ENCODE assay signal across 9 cellular contexts in the genomic region with DNA sequence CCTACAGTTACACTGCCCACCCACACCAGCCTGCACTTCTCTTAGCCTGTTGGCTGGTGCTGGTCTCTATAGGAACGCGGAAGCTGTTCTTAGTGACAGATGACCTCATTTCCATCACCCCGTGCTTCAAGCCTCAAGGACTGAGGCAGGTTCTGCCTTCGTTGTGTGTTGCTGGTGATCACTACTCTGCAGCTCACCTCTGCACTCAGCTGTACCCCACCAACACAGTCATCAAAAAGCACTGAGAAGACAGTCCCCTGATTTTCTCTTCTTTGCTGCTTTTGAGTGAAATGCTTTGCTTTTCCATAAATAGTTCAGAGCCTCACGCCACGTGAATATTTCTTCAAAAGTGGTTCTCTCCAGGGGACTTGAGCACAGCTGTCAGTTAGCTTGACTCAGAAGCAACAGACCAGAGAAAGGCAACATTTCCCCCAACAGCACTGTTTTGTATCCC.
DNase-seq lines count a peak whose midpoint lies in the region; ATAC-seq and TF ChIP-seq lines count a peak whose summit lies in the region.
"Had no signal": no experiment of that assay in that cellular context is flagged by ENCODE, and none has a peak within 500 bp of the region (broad histone marks: within the 10 kb centered on the region; RNA-seq: fewer than 3 reads in every experiment).

No MANE protein-coding gene starts in this region.

- peaks cover 51% of the 10 kb centered on the region for H3K4me1 Mint-ChIP-seq in chondrocyte (ENCODE audit: low read depth)

- no peaks in the 10 kb centered on the region for H3K9me3 Mint-ChIP-seq in chondrocyte (ENCODE audit: low read depth)

- ATAC-seq in GM19372 (IDR thresholded peaks at IDR 0.05; ENCODE audit: low read depth, unreplicated experiment), result peak; percentile 71
- ATAC-seq in HG03039 (IDR thresholded peaks at IDR 0.05; ENCODE audit: unreplicated experiment), result peak; percentile 79

- peak overlapping the region in 4 of 8 donors; percentile 15 to 42 (median 25) for H3K27ac ChIP-seq in spleen

- H3K4me3 Mint-ChIP-seq in chondrocyte (ENCODE audit: unreplicated experiment), result peak overlapping the region; percentile 64

- no peak for TF ChIP-seq CTCF in chondrocyte (IDR thresholded peaks at IDR 0.05)
- no peak for TF ChIP-seq CTCF in spleen (IDR thresholded peaks at IDR 0.05 in 8 of 11, conservative IDR thresholded peaks at IDR 0.05 in 3 of 11)

- TF ChIP-seq POLR2A in spleen (IDR thresholded peaks at IDR 0.05), result no peak

- no peaks in the 10 kb centered on the region for H3K36me3 Mint-ChIP-seq in chondrocyte (ENCODE audit: low read depth)

- intact Hi-C loops in spleen (cut with DNase I; ENCODE audit: low total_unique reads), result no loop called here

- peaks cover 7 to 25% (median 16%) of the 10 kb centered on the region in 6 donors for H3K4me1 ChIP-seq in spleen

- H3K36me3 ChIP-seq in spleen, result no peaks in the 10 kb centered on the region

- 27 to 41% (median 34%) methylated on average over 6 of the region's 6 CpGs for WGBS in spleen, 5 donors

- no peaks in the 10 kb centered on the region for H3K27me3 Mint-ChIP-seq in chondrocyte (ENCODE audit: low read depth)

- peak overlapping the region; percentile 95 for H3K27ac Mint-ChIP-seq in chondrocyte (ENCODE audit: unreplicated experiment)

- no peak overlapping the region for H3K4me3 ChIP-seq in spleen

- DNase-seq in chondrocyte (ENCODE audit: low spot score) (peak; percentile 54), spleen (peak; percentile 70), epidermal melanocyte (ENCODE audit: insufficient read length, low spot score) (no peak), SW 1271 (lab: John Stamatoyannopoulos, UW) (no peak)
- DNase-seq in stimulated activated CD4-positive, alpha-beta T cell treated with anti-CD3 and anti-CD28 coated beads, Interleukin-4, amount 100 ng/mL, for 1 hour, result no peak
- DNase-seq: erythroblast; stimulated activated CD4-positive, alpha-beta T cell treated with anti-CD3 and anti-CD28 coated beads, Interleukin-15, amount 100 ng/mL, for 24 hours had no signal

- H3K27me3 ChIP-seq in spleen (replicated peaks in 1 of 7), result no peaks in the 10 kb centered on the region

- H3K9me3 ChIP-seq in spleen, result no peaks in the 10 kb centered on the region

Comparison
In these comparisons a context has a peak if more than half of its experiments do, and no peak if none do; other contexts are left out.
1. DNase-seq: peak in chondrocyte (single experiment) and spleen (single experiment); none in stimulated activated CD4-positive, alpha-beta T cell treated with anti-CD3 and anti-CD28 coated beads, Interleukin-4, amount 100 ng/mL, for 1 hour (single experiment), epidermal melanocyte (single experiment) and SW 1271 (0 of 2).